In the genomic region with DNA sequence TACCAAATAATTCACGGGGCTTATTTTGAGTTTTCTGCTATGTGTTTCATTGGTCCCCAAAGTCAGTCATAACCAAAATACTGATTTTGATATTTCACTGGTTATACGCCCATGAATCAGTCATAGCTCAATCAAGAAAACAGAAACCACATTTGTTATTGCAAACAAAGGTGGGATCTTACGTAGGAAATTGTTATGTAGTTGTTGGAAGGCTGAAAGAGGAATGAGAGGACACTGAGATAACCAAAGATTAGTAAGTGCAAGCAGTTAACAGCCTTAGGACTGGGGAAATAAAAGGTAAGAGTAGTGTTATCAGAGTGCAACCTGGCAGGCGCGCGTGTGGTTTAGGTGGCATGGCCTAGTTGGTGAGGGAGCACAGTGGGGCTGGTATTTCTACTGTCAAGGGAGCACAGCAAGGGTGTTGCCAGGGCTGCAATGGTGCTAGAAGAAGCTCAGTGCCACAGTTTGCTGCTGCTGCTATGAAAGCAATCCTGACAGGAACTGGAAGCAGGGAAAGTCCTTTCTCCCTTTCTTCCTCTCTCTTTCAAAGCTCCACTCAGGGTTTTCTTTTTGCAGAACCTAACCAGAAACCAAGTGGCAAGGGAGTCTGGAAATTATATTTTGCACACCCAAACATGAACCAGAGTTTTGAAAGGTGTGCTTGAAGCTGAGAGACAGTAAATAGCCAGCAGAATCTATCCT, we compare ENCODE assay signal across 25 cellular contexts. TPM values are rescaled to one million over a fixed set of nuclear protein-coding genes. Genes with fewer than 3 reads are reported as not detected.
A peak's percentile ranks its signal among the peaks of the same experiment; 100 is the strongest.
DNase-seq lines count a peak whose midpoint lies in the region; ATAC-seq, FAIRE-seq and TF ChIP-seq lines count a peak whose summit lies in the region.
"Had no signal": no experiment of that assay in that cellular context is flagged by ENCODE, and none has a peak within 500 bp of the region (broad histone marks: within the 10 kb centered on the region; RNA-seq: fewer than 3 reads in every experiment).

No MANE protein-coding gene starts in this region.

- H3K9me3 ChIP-seq in GM12878 (replicated peaks; ENCODE audit: control insufficient read depth, insufficient read depth, low read length) (no peaks in the 10 kb centered on the region), uterus (no peaks in the 10 kb centered on the region)
- H3K9me3 ChIP-seq: SJSA1 had no signal

- no peak overlapping the region for H3K9ac ChIP-seq in GM12878 (ENCODE audit: control insufficient read depth, insufficient read depth, low read length)

- no TSS peak for BruUV-seq in GM12878 (replicated peaks; lab: Mats Ljungman, UMichigan)

- no peak for TF ChIP-seq EP300 in GM12878 (IDR thresholded peaks at IDR 0.05; ENCODE audit: borderline replicate concordance in 1 of 2, control insufficient read depth in 1 of 2, low read depth in 2 of 2, low read length in 2 of 2)

- H3K36me3 Mint-ChIP-seq in activated CD8-positive, alpha-beta T cell treated with anti-CD3 and anti-CD28 coated beads for 36 hours (ENCODE audit: low read depth): peaks cover 5% of the 10 kb centered on the region
- H3K36me3 Mint-ChIP-seq in activated CD8-positive, alpha-beta T cell treated with anti-CD3 and anti-CD28 coated beads, Interleukin-2, amount 10 ng/mL, durations not matched to agents 7 days and 5 days (ENCODE audit: low read depth): peaks cover 6% of the 10 kb centered on the region

- H3K4me3 Mint-ChIP-seq in activated CD8-positive, alpha-beta T cell treated with anti-CD3 and anti-CD28 coated beads for 36 hours: no peak overlapping the region
- H3K4me3 Mint-ChIP-seq in activated CD8-positive, alpha-beta T cell treated with anti-CD3 and anti-CD28 coated beads, Interleukin-2, amount 10 ng/mL, durations not matched to agents 7 days and 5 days: no peak overlapping the region
- H3K4me3 Mint-ChIP-seq in stimulated activated naive CD8-positive, alpha-beta T cell treated with anti-CD3 and anti-CD28 coated beads, Interleukin-15, amount 100 ng/mL, for 72 hours: no peak overlapping the region
- H3K4me3 Mint-ChIP-seq: brain had no signal

- SMC1A ChIA-PET in GM12878 (lab: Charles Lee; ENCODE audit: uncharacterized antibody, unreplicated experiment): interaction anchor here (1.0 to 1.4 kb wide), 3 partner anchors 33 to 157 kb away, joined by 3 to 5 read pairs (median 3); no protein-coding TSS in a partner anchor

- TF ChIP-seq RAD21 in GM12878 (IDR thresholded peaks at IDR 0.05; ENCODE audit: insufficient read depth, low read depth, low read length): no peak

- RAD21 ChIA-PET in GM12878 (lab: Charles Lee; ENCODE audit: unreplicated experiment): interaction anchor here (1.0 kb wide), 2 partner anchors 16 to 336 kb away, joined by 3 read pairs; no protein-coding TSS in a partner anchor

- WGBS in GM12878 (ENCODE audit: insufficient coverage, insufficient replicate concordance, low lambda C conversion rate, missing lambda C conversion rate): 55% methylated on average over 6 of the region's 6 CpGs

- TF ChIP-seq CTCF in activated CD8-positive, alpha-beta T cell treated with anti-CD3 and anti-CD28 coated beads for 36 hours (IDR thresholded peaks at IDR 0.05): no peak
- TF ChIP-seq CTCF in GM12878 (IDR thresholded peaks at IDR 0.05 in 2 of 3, conservative IDR thresholded peaks at IDR 0.05 in 1 of 3; ENCODE audit: control insufficient read depth in 2 of 3, extremely low read depth in 1 of 3, insufficient read depth in 1 of 3, low read depth in 3 of 3, low read length in 3 of 3): no peak
- TF ChIP-seq CTCF in uterus (IDR thresholded peaks at IDR 0.05): no peak

- no peaks in the 10 kb centered on the region for H4K20me1 ChIP-seq in GM12878 (ENCODE audit: control insufficient read depth, insufficient read depth)

- no peak overlapping the region for H3K27ac ChIP-seq in GM12878 (ENCODE audit: control insufficient read depth, insufficient read depth)
- H3K27ac ChIP-seq in uterus: no peak overlapping the region
- H3K27ac ChIP-seq: SJSA1, tibial nerve had no signal

- H3K36me3 ChIP-seq in GM12878 (ENCODE audit: control insufficient read depth in 2 of 2, insufficient read depth in 2 of 2, low read length in 1 of 2): no peaks in the 10 kb centered on the region
- no peaks in the 10 kb centered on the region for H3K36me3 ChIP-seq in uterus
- H3K36me3 ChIP-seq: SJSA1 had no signal

- intact Hi-C loops in activated CD8-positive, alpha-beta T cell treated with anti-CD3 and anti-CD28 coated beads for 36 hours (cut with micrococcal nuclease): no loop called here
- intact Hi-C loops in GM12878 (cut with micrococcal nuclease; ENCODE audit: unreplicated experiment) (no loop called here), uterus (cut with DNase I; ENCODE audit: low total_unique reads) (no loop called here)

- peak; percentile 19 for DNase-seq in activated CD8-positive, alpha-beta T cell treated with anti-CD3 and anti-CD28 coated beads for 36 hours
- DNase-seq in activated CD8-positive, alpha-beta T cell treated with anti-CD3 and anti-CD28 coated beads, Interleukin-2, amount 10 ng/mL, durations not matched to agents 7 days and 5 days: no peak
- DNase-seq in stimulated activated naive CD8-positive, alpha-beta T cell treated with anti-CD3 and anti-CD28 coated beads, Interleukin-15, amount 100 ng/mL, for 72 hours: no peak
- no peak for DNase-seq in stimulated activated naive CD8-positive, alpha-beta T cell treated with anti-CD3 and anti-CD28 coated beads, Interleukin-15, Interleukin-2, amounts not matched to agents 100 U/mL and 50 U/mL, for 24 hours
- DNase-seq in GM12878 (ENCODE audit: low read depth, low spot score) (no peak), GDM1 (lab: John Stamatoyannopoulos, UW) (no peak), GOT3 (lab: John Stamatoyannopoulos, UW) (no peak), uterus (no peak)
- DNase-seq: ACHN; activated CD4-positive, CD25-positive, alpha-beta regulatory T cell treated with anti-CD3 and anti-CD28 coated beads, Interleukin-2, amount 50 U/mL, for 72 hours; activated effector memory CD4-positive, alpha-beta T cell treated with Interleukin-2 at 50 U/mL for 16 hours; COR-L47; DMS53; KBM-7; mesendoderm; NCI-H1105 treated with DMSO at 0.1 percent for 48 hours; NCI-H2029 treated with DMSO at 0.1 percent for 48 hours; NCI-H69 had no signal

- no peaks in the 10 kb centered on the region for H3K27me3 Mint-ChIP-seq in activated CD8-positive, alpha-beta T cell treated with anti-CD3 and anti-CD28 coated beads for 36 hours
- no peaks in the 10 kb centered on the region for H3K27me3 Mint-ChIP-seq in activated CD8-positive, alpha-beta T cell treated with anti-CD3 and anti-CD28 coated beads, Interleukin-2, amount 10 ng/mL, durations not matched to agents 7 days and 5 days (ENCODE audit: low read depth)
- no peaks in the 10 kb centered on the region for H3K27me3 Mint-ChIP-seq in stimulated activated naive CD8-positive, alpha-beta T cell treated with anti-CD3 and anti-CD28 coated beads, Interleukin-15, amount 100 ng/mL, for 72 hours
- H3K27me3 Mint-ChIP-seq: brain, progenitor cell of endocrine pancreas had no signal

- H3K4me2 ChIP-seq in GM12878 (ENCODE audit: control insufficient read depth, insufficient read depth): no peak overlapping the region

- CTCF ChIA-PET in activated CD8-positive, alpha-beta T cell treated with anti-CD3 and anti-CD28 coated beads for 36 hours (lab: Charles Lee): interaction anchor here (0.9 to 1.9 kb wide), 4 partner anchors 9 to 161 kb away, joined by 3 to 6 read pairs (median 4); no protein-coding TSS in a partner anchor
- CTCF ChIA-PET in activated CD8-positive, alpha-beta T cell treated with anti-CD3 and anti-CD28 coated beads, Interleukin-2, amount 10 ng/mL, durations not matched to agents 7 days and 5 days (lab: Charles Lee): interaction anchor here (1.0 kb wide), 1 partner anchor 161 kb away, joined by 3 read pairs; no protein-coding TSS in a partner anchor
- CTCF ChIA-PET in GM12878 (lab: Yijun Ruan, JAX): interaction anchor here (0.7 to 1.1 kb wide), 3 partner anchors 10 to 586 kb away, joined by 3 read pairs; no protein-coding TSS in a partner anchor

- H3K79me2 ChIP-seq in GM12878 (ENCODE audit: control insufficient read depth, insufficient read depth, low read length): no peaks in the 10 kb centered on the region

- H3K4me3 ChIP-seq in GM12878 (no peak overlapping the region), uterus (no peak overlapping the region)
- H3K4me3 ChIP-seq: SJSA1, tibial nerve had no signal

- peaks cover 5% of the 10 kb centered on the region for H3K4me1 Mint-ChIP-seq in activated CD8-positive, alpha-beta T cell treated with anti-CD3 and anti-CD28 coated beads for 36 hours (ENCODE audit: low read depth)
- H3K4me1 Mint-ChIP-seq in activated CD8-positive, alpha-beta T cell treated with anti-CD3 and anti-CD28 coated beads, Interleukin-2, amount 10 ng/mL, durations not matched to agents 7 days and 5 days (ENCODE audit: low read depth): peaks cover 2% of the 10 kb centered on the region
- no peaks in the 10 kb centered on the region for H3K4me1 Mint-ChIP-seq in stimulated activated naive CD8-positive, alpha-beta T cell treated with anti-CD3 and anti-CD28 coated beads, Interleukin-15, amount 100 ng/mL, for 72 hours
- H3K4me1 Mint-ChIP-seq: brain had no signal

- TF ChIP-seq POLR2A in GM12878 (IDR thresholded peaks at IDR 0.05; ENCODE audit: low read depth, low read length): peak; percentile 33; the same call in 1 of the 2 replicates
- no peak for TF ChIP-seq POLR2A in uterus (IDR thresholded peaks at IDR 0.05)

- no peak overlapping the region for H3K27ac Mint-ChIP-seq in activated CD8-positive, alpha-beta T cell treated with anti-CD3 and anti-CD28 coated beads for 36 hours
- H3K27ac Mint-ChIP-seq in activated CD8-positive, alpha-beta T cell treated with anti-CD3 and anti-CD28 coated beads, Interleukin-2, amount 10 ng/mL, durations not matched to agents 7 days and 5 days: no peak overlapping the region
- no peak overlapping the region for H3K27ac Mint-ChIP-seq in stimulated activated naive CD8-positive, alpha-beta T cell treated with anti-CD3 and anti-CD28 coated beads, Interleukin-15, amount 100 ng/mL, for 72 hours
- H3K27ac Mint-ChIP-seq: brain, progenitor cell of endocrine pancreas had no signal

- H3K27me3 ChIP-seq in GM12878 (replicated peaks in 1 of 2; ENCODE audit: control insufficient read depth in 2 of 2, insufficient read depth in 2 of 2, low read length in 1 of 2): no peaks in the 10 kb centered on the region
- H3K27me3 ChIP-seq in uterus: no peaks in the 10 kb centered on the region
- H3K27me3 ChIP-seq: SJSA1, tibial nerve had no signal

- in situ Hi-C loops in GM12878 (cut with MboI): no loop called here

- POLR2A ChIA-PET in activated CD8-positive, alpha-beta T cell treated with anti-CD3 and anti-CD28 coated beads for 36 hours (lab: Charles Lee): interaction anchor here (0.9 to 1.1 kb wide), 4 partner anchors 10 to 20 kb away, joined by 3 to 5 read pairs (median 3); no protein-coding TSS in a partner anchor
- POLR2A ChIA-PET in activated CD8-positive, alpha-beta T cell treated with anti-CD3 and anti-CD28 coated beads, Interleukin-2, amount 10 ng/mL, durations not matched to agents 7 days and 5 days (lab: Charles Lee): interaction anchor here (1.6 to 2.0 kb wide), 2 partner anchors 33 to 53 kb away, joined by 4 to 6 read pairs; partner anchors contain the start of genes CDC14A and RTCA
- POLR2A ChIA-PET in GM12878 (lab: Charles Lee): interaction anchor here (0.9 kb wide), 1 partner anchor 10 kb away, joined by 3 read pairs; no protein-coding TSS in a partner anchor

- no peak overlapping the region for H2AFZ ChIP-seq in GM12878 (ENCODE audit: control insufficient read depth, low read depth, low read length)

- no peaks in the 10 kb centered on the region for H3K4me1 ChIP-seq in GM12878 (ENCODE audit: control insufficient read depth, insufficient read depth, low read length)
- no peaks in the 10 kb centered on the region for H3K4me1 ChIP-seq in uterus
- H3K4me1 ChIP-seq: SJSA1, tibial nerve had no signal

- peak; percentile 67 for ATAC-seq in activated CD8-positive, alpha-beta T cell treated with anti-CD3 and anti-CD28 coated beads for 36 hours
- ATAC-seq in activated CD8-positive, alpha-beta T cell treated with anti-CD3 and anti-CD28 coated beads, Interleukin-2, amount 10 ng/mL, durations not matched to agents 7 days and 5 days: no peak
- ATAC-seq in stimulated activated naive CD8-positive, alpha-beta T cell treated with anti-CD3 and anti-CD28 coated beads, Interleukin-15, amount 100 ng/mL, for 72 hours: peak; percentile 59
- ATAC-seq in stimulated activated naive CD8-positive, alpha-beta T cell treated with anti-CD3 and anti-CD28 coated beads, Interleukin-15, Interleukin-2, amounts not matched to agents 100 U/mL and 50 U/mL, for 24 hours: no peak
- ATAC-seq in GM12878: no peak; the same call in 2 of the 3 replicates
- ATAC-seq: HCT116, left lobe of liver had no signal

- H3K9me3 Mint-ChIP-seq in activated CD8-positive, alpha-beta T cell treated with anti-CD3 and anti-CD28 coated beads for 36 hours: peaks cover 5% of the 10 kb centered on the region
- no peaks in the 10 kb centered on the region for H3K9me3 Mint-ChIP-seq in activated CD8-positive, alpha-beta T cell treated with anti-CD3 and anti-CD28 coated beads, Interleukin-2, amount 10 ng/mL, durations not matched to agents 7 days and 5 days (ENCODE audit: insufficient read depth)
- no peaks in the 10 kb centered on the region for H3K9me3 Mint-ChIP-seq in stimulated activated naive CD8-positive, alpha-beta T cell treated with anti-CD3 and anti-CD28 coated beads, Interleukin-15, amount 100 ng/mL, for 72 hours
- H3K9me3 Mint-ChIP-seq: brain had no signal

- no peak for FAIRE-seq in GM12878 (lab: Jason Lieb, UNC)
- FAIRE-seq: G401.6 had no signal

RNA-seq across cellular contexts. Expression of gene RTCA, which starts 33.7 kb away (rescaled TPM):
- 10 to 100 TPM; 44.7 to 46.0 TPM for total RNA-seq in activated CD8-positive, alpha-beta T cell treated with anti-CD3 and anti-CD28 coated beads for 36 hours
- total RNA-seq in activated CD8-positive, alpha-beta T cell treated with anti-CD3 and anti-CD28 coated beads, Interleukin-2, amount 10 ng/mL, durations not matched to agents 7 days and 5 days: 10 to 100 TPM; 51.6 to 51.7 TPM
- 47.0 and 52.6 TPM in 2 replicates for total RNA-seq in GM12878 (2013; cell fraction: nucleolus; rRNA removed)
- total RNA-seq in GM12878 (2014; rRNA removed): 37.1 and 39.3 TPM in 2 replicates
- 31.3 and 34.5 TPM in 2 replicates for total RNA-seq in GM12878 (2014; rRNA removed; fragmentation: Illumina TruSeq; extraction: Trizol)
- 36.3 and 37.3 TPM in 2 replicates for total RNA-seq in GM12878 (2021)
- polyA plus RNA-seq in GM12878 (2011; ENCODE audit: low read depth): 23.2 TPM
- polyA plus RNA-seq in GM12878 (2011; rRNA removed): 46.5 and 71.3 TPM in 2 replicates
- 18.6 and 21.5 TPM in 2 replicates for polyA plus RNA-seq in GM12878 (2011; cell fraction: cytosol; rRNA removed)
- 26.3 and 27.4 TPM in 2 replicates for polyA plus RNA-seq in GM12878 (2011; cell fraction: nucleus; rRNA removed)
- 34.4 and 38.7 TPM in 2 replicates for polyA plus RNA-seq in GM12878 (2012)
- polyA plus RNA-seq in GM12878 (2014; fragmentation: Illumina TruSeq; extraction: Trizol): 29.2 and 41.4 TPM in 2 replicates
- polyA plus RNA-seq in GM12878 (2014; fragmentation: Nextera tagmentation; extraction: Ambion mirVana): 10 to 100 TPM; 10.3 to 23.6 TPM
- 37.4 and 37.8 TPM in 2 replicates for polyA plus RNA-seq in GM12878 (2014; rRNA removed)
- polyA plus RNA-seq in GM12878 (2016; fragmentation: Nextera tagmentation; extraction: Ambion mirVana): 10 to 100 TPM; 59.4 to 63.5 TPM
- polyA minus RNA-seq in GM12878 (2011; rRNA and poly(A)+ RNA removed): 20.1 and 31.5 TPM in 2 replicates
- 11.1 and 12.8 TPM in 2 replicates for polyA minus RNA-seq in GM12878 (2011; cell fraction: cytosol; rRNA and poly(A)+ RNA removed)
- 30.1 and 50.8 TPM in 2 replicates for polyA minus RNA-seq in GM12878 (2011; cell fraction: nucleus; rRNA and poly(A)+ RNA removed)
- total RNA-seq in uterus: 10 to 100 TPM in 3 of 4 donors, 1 to 10 TPM in 1; 8.7 to 29.5 (median 14.8) TPM

RNA-seq across cellular contexts. Expression of gene DBT, which starts 50.0 kb away (rescaled TPM):
- 10 to 100 TPM; 11.8 to 12.6 TPM for total RNA-seq in activated CD8-positive, alpha-beta T cell treated with anti-CD3 and anti-CD28 coated beads for 36 hours
- total RNA-seq in activated CD8-positive, alpha-beta T cell treated with anti-CD3 and anti-CD28 coated beads, Interleukin-2, amount 10 ng/mL, durations not matched to agents 7 days and 5 days: 10 to 100 TPM in 1 of 2 experiments, 1 to 10 TPM in 1; 10.0 to 11.2 TPM
- total RNA-seq in GM12878 (2013; cell fraction: nucleolus; rRNA removed): 13.7 and 18.2 TPM in 2 replicates
- total RNA-seq in GM12878 (2014; rRNA removed) (3.8 and 4.2 TPM in 2 replicates), GM12878 (2014; rRNA removed; fragmentation: Illumina TruSeq; extraction: Trizol) (7.5 and 8.7 TPM in 2 replicates), GM12878 (2021) (7.6 and 7.7 TPM in 2 replicates), uterus (10 to 100 TPM in 2 of 4 donors, 1 to 10 TPM in 2; 6.4 to 15.2 (median 10.5) TPM)
- polyA plus RNA-seq in GM12878 (2011; ENCODE audit: low read depth): 2.9 TPM
- polyA plus RNA-seq in GM12878 (2011; rRNA removed) (15.9 and 29.6 TPM in 2 replicates), GM12878 (2014; fragmentation: Illumina TruSeq; extraction: Trizol) (8.8 and 9.8 TPM in 2 replicates), GM12878 (2014; fragmentation: Nextera tagmentation; extraction: Ambion mirVana) (1 to 10 TPM; 2.1 to 3.0 TPM), GM12878 (2014; rRNA removed) (3.2 and 4.3 TPM in 2 replicates), GM12878 (2016; fragmentation: Nextera tagmentation; extraction: Ambion mirVana) (1 to 10 TPM; 6.7 to 7.1 TPM)
- 3.0 and 3.3 TPM in 2 replicates for polyA plus RNA-seq in GM12878 (2011; cell fraction: cytosol; rRNA removed)
- 2.6 and 2.9 TPM in 2 replicates for polyA plus RNA-seq in GM12878 (2011; cell fraction: nucleus; rRNA removed)
- 5.4 and 6.4 TPM in 2 replicates for polyA plus RNA-seq in GM12878 (2012)
- polyA minus RNA-seq in GM12878 (2011; rRNA and poly(A)+ RNA removed): 4.8 and 10.1 TPM in 2 replicates
- 1.9 and 4.3 TPM in 2 replicates for polyA minus RNA-seq in GM12878 (2011; cell fraction: cytosol; rRNA and poly(A)+ RNA removed)
- polyA minus RNA-seq in GM12878 (2011; cell fraction: nucleus; rRNA and poly(A)+ RNA removed): 4.5 and 7.7 TPM in 2 replicates

RNA-seq across cellular contexts. Expression of gene CDC14A, which starts 52.6 kb away (rescaled TPM):
- total RNA-seq in activated CD8-positive, alpha-beta T cell treated with anti-CD3 and anti-CD28 coated beads for 36 hours: 10 to 100 TPM; 14.3 to 17.2 TPM
- 10 to 100 TPM; 24.9 to 26.7 TPM for total RNA-seq in activated CD8-positive, alpha-beta T cell treated with anti-CD3 and anti-CD28 coated beads, Interleukin-2, amount 10 ng/mL, durations not matched to agents 7 days and 5 days
- 61.9 and 72.4 TPM in 2 replicates for total RNA-seq in GM12878 (2013; cell fraction: nucleolus; rRNA removed)
- total RNA-seq in GM12878 (2014; rRNA removed) (5.2 and 6.9 TPM in 2 replicates), GM12878 (2014; rRNA removed; fragmentation: Illumina TruSeq; extraction: Trizol) (5.9 and 7.0 TPM in 2 replicates), GM12878 (2021) (6.8 and 7.8 TPM in 2 replicates), uterus (10 to 100 TPM in 3 of 4 donors, 1 to 10 TPM in 1; 9.0 to 32.4 (median 23.0) TPM)
- 1.3 TPM for polyA plus RNA-seq in GM12878 (2011; ENCODE audit: low read depth)
- polyA plus RNA-seq in GM12878 (2011; rRNA removed) (7.1 and 9.1 TPM in 2 replicates), GM12878 (2014; fragmentation: Illumina TruSeq; extraction: Trizol) (5.8 and 6.5 TPM in 2 replicates), GM12878 (2014; fragmentation: Nextera tagmentation; extraction: Ambion mirVana) (1 to 10 TPM; 1.5 to 1.9 TPM), GM12878 (2014; rRNA removed) (3.5 and 3.9 TPM in 2 replicates), GM12878 (2016; fragmentation: Nextera tagmentation; extraction: Ambion mirVana) (1 to 10 TPM; 4.7 to 6.3 TPM)
- 3.3 and 3.7 TPM in 2 replicates for polyA plus RNA-seq in GM12878 (2011; cell fraction: cytosol; rRNA removed)
- 10.7 and 12.9 TPM in 2 replicates for polyA plus RNA-seq in GM12878 (2011; cell fraction: nucleus; rRNA removed)
- 1.8 and 1.9 TPM in 2 replicates for polyA plus RNA-seq in GM12878 (2012)
- polyA minus RNA-seq in GM12878 (2011; rRNA and poly(A)+ RNA removed): 16.2 TPM in 2 replicates
- polyA minus RNA-seq in GM12878 (2011; cell fraction: cytosol; rRNA and poly(A)+ RNA removed): 2.9 and 4.2 TPM in 2 replicates
- polyA minus RNA-seq in GM12878 (2011; cell fraction: nucleus; rRNA and poly(A)+ RNA removed): 24.3 and 39.7 TPM in 2 replicates

Comparison
In these comparisons a context has a peak if more than half of its experiments do, and no peak if none do; other contexts are left out.
1. ATAC-seq: peak in activated CD8-positive, alpha-beta T cell treated with anti-CD3 and anti-CD28 coated beads for 36 hours (single experiment) and stimulated activated naive CD8-positive, alpha-beta T cell treated with anti-CD3 and anti-CD28 coated beads, Interleukin-15, amount 100 ng/mL, for 72 hours (single experiment); none in activated CD8-positive, alpha-beta T cell treated with anti-CD3 and anti-CD28 coated beads, Interleukin-2, amount 10 ng/mL, durations not matched to agents 7 days and 5 days (single experiment), stimulated activated naive CD8-positive, alpha-beta T cell treated with anti-CD3 and anti-CD28 coated beads, Interleukin-15, Interleukin-2, amounts not matched to agents 100 U/mL and 50 U/mL, for 24 hours (single experiment) and GM12878 (single experiment).